1 cellular context compared by ENCODE assay signal in genomic region chr17:47665655-47666054, GRCh38.
TF ChIP-seq lines count a peak whose summit lies in the region.

No MANE protein-coding gene starts in this region.

TF ChIP-seq in IMR-90, 13 proteins besides CTCF, POLR2A, EP300 and RAD21:
- peak; percentile 80 for TF ChIP-seq CEBPB (IDR thresholded peaks at IDR 0.05; ENCODE audit: low read depth, low read length)
- TF ChIP-seq ELK1 (IDR thresholded peaks at IDR 0.05; ENCODE audit: borderline replicate concordance, low read depth, low read length): no peak
